In genomic region chr1:59272507-59272906, GRCh38 we compare ENCODE assay signal across 9 cellular contexts. TPM values are rescaled to one million over a fixed set of nuclear protein-coding genes. Genes with fewer than 3 reads are reported as not detected.
DNase-seq lines count a peak whose midpoint lies in the region; ATAC-seq and TF ChIP-seq lines count a peak whose summit lies in the region.
"Had no signal": no experiment of that assay in that cellular context is flagged by ENCODE, and none has a peak within 500 bp of the region (broad histone marks: within the 10 kb centered on the region; RNA-seq: fewer than 3 reads in every experiment).

No MANE protein-coding gene starts in this region.

- H3K27me3 ChIP-seq in AG04450 (ENCODE audit: control insufficient read depth, insufficient read depth, low read length): no peaks in the 10 kb centered on the region

- H3K27me3 Mint-ChIP-seq in effector memory CD8-positive, alpha-beta T cell: peaks cover 16 to 47% of the 10 kb centered on the region in 2 donors

- no peaks in the 10 kb centered on the region for H3K9me3 ChIP-seq in AG04450 (ENCODE audit: control insufficient read depth, insufficient read depth, low read length)

- TF ChIP-seq CTCF in AG04450 (IDR thresholded peaks at IDR 0.05; ENCODE audit: low read depth, low read length) (no peak), fibroblast of pulmonary artery (IDR thresholded peaks at IDR 0.05; ENCODE audit: low read length, missing control alignments) (no peak)

- peaks cover 0 to 4% of the 10 kb centered on the region in 2 donors for H3K4me1 Mint-ChIP-seq in effector memory CD8-positive, alpha-beta T cell (ENCODE audit: low read depth in 2 of 2)

- H3K27ac ChIP-seq in AG04450 (ENCODE audit: low read depth, low read length): peak overlapping the region; percentile 58

- H3K36me3 Mint-ChIP-seq in effector memory CD8-positive, alpha-beta T cell (ENCODE audit: insufficient read depth): no peaks in the 10 kb centered on the region

- no peak overlapping the region for H3K4me3 ChIP-seq in AG04450 (ENCODE audit: low read depth, low read length)
- no peak overlapping the region for H3K4me3 ChIP-seq in fibroblast of pulmonary artery (replicated peaks; ENCODE audit: low read depth, low read length)

- POLR2A ChIA-PET in AG04450 (lab: Yijun Ruan, JAX): interaction anchor here (1.2 kb wide), 1 partner anchor 121 kb away, joined by 3 read pairs; no protein-coding TSS in a partner anchor

- CTCF ChIA-PET in AG04450 (lab: Charles Lee): interaction anchor here (1.2 kb wide), 1 partner anchor 427 kb away, joined by 3 read pairs; no protein-coding TSS in a partner anchor

- peak; percentile 74 for ATAC-seq in GM19351 (IDR thresholded peaks at IDR 0.05; ENCODE audit: unreplicated experiment)
- ATAC-seq in HG03442 (IDR thresholded peaks at IDR 0.05; ENCODE audit: unreplicated experiment): peak; percentile 79
- no peak for ATAC-seq in effector memory CD8-positive, alpha-beta T cell (replicated peaks)

- no peak overlapping the region for H3K4me3 Mint-ChIP-seq in effector memory CD8-positive, alpha-beta T cell

- DNase-seq in AG04450 (ENCODE audit: low read depth, low spot score) (no peak), fibroblast of pulmonary artery (ENCODE audit: low read depth) (peak; percentile 59), mucosa of gallbladder (ENCODE audit: low spot score) (no peak), iPS-NIHi11 (ENCODE audit: low spot score) (no peak)
- no peak for DNase-seq in activated CD4-positive, alpha-beta T cell treated with anti-CD3 and anti-CD28 coated beads, Interleukin-2, amount 50 U/mL, for 1 hour
- no peak for DNase-seq in effector memory CD8-positive, alpha-beta T cell
- DNase-seq: DMS79 had no signal

- no peak overlapping the region for H3K27ac Mint-ChIP-seq in effector memory CD8-positive, alpha-beta T cell

- no peaks in the 10 kb centered on the region for H3K9me3 Mint-ChIP-seq in effector memory CD8-positive, alpha-beta T cell

RNA-seq across cellular contexts. Expression of gene FGGY, which starts 24.4 kb away (rescaled TPM):
- polyA plus RNA-seq in AG04450 (2011; rRNA removed): 11.8 and 12.6 TPM in 2 replicates
- polyA minus RNA-seq in AG04450 (2011; rRNA and poly(A)+ RNA removed): 24.2 and 25.0 TPM in 2 replicates
- total RNA-seq in mucosa of gallbladder: 36.4 TPM
